In the genomic region with DNA sequence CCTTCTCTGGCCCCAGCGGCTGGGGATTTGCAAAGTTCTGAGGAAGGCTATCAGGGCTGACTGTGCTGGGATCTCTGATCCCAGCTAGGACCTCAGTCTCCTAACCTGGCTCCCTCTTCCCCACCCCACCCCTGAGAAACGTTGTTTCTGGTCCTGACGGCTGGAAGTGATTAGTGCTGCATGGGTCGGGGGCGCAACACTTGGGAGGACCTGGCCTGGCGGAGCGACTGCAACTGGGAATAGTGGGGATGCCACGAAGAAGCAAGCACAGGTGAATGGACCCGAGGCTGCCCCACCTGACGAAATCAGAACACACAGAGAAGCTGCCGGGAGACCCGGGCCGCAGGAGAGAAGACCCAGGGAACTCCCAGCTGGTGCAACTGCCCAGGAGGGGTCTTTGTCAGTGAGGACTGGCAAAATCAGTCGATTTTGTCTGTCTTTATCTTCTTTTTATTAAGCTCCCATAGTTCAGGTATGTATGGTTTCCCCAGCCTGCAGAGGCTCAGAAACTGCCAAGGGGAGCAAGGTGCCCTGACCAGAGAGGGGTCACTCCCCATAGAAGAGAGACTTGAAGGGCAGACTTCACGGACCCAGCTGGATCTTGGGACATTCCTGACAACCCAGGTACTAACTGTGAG, we compare ENCODE assay signal across 2 cellular contexts.
TF ChIP-seq lines count a peak whose summit lies in the region.

No MANE protein-coding gene starts in this region.

TF ChIP-seq in GM12878, 131 proteins besides CTCF, POLR2A, EP300 and RAD21:
- TF ChIP-seq STAT3 (IDR thresholded peaks at IDR 0.05; ENCODE audit: low read depth, low read length) = no peak
- TF ChIP-seq EZH2 (IDR thresholded peaks at IDR 0.05; ENCODE audit: borderline replicate concordance, control insufficient read depth, low read depth, low read length) = 0 out of 2 replicates have a peak, but pooled peaks have one; percentile 78
- TF ChIP-seq IRF4 (IDR thresholded peaks at IDR 0.05; ENCODE audit: low read depth, low read length) = no peak
- no peak for TF ChIP-seq CHD4 (IDR thresholded peaks at IDR 0.05)
- TF ChIP-seq CREB1 (IDR thresholded peaks at IDR 0.05; ENCODE audit: low read depth) = no peak
- no peak for TF ChIP-seq FOXM1 (IDR thresholded peaks at IDR 0.05; ENCODE audit: low read depth, low read length)

TF ChIP-seq in HEK293T, 16 proteins besides CTCF, POLR2A, EP300 and RAD21:
- TF ChIP-seq BHLHE40 (IDR thresholded peaks at IDR 0.05; ENCODE audit: borderline replicate concordance) = no peak
- TF ChIP-seq SP1 (IDR thresholded peaks at IDR 0.05) = no peak
- TF ChIP-seq FOXK2 (IDR thresholded peaks at IDR 0.05) = no peak
- TF ChIP-seq FOXA1 (IDR thresholded peaks at IDR 0.05) = no peak
- TF ChIP-seq NFRKB (IDR thresholded peaks at IDR 0.05) = no peak
- TF ChIP-seq TARDBP (IDR thresholded peaks at IDR 0.05) = no peak
- TF ChIP-seq LEF1 (IDR thresholded peaks at IDR 0.05; ENCODE audit: borderline replicate concordance) = no peak
- no peak for TF ChIP-seq HDGF (IDR thresholded peaks at IDR 0.05; ENCODE audit: borderline replicate concordance)
- TF ChIP-seq CTBP1 (IDR thresholded peaks at IDR 0.05; ENCODE audit: borderline replicate concordance) = no peak
- TF ChIP-seq ELF4 (IDR thresholded peaks at IDR 0.05) = no peak
- TF ChIP-seq ZNF384 (IDR thresholded peaks at IDR 0.05) = no peak
- TF ChIP-seq, protein P1, sequence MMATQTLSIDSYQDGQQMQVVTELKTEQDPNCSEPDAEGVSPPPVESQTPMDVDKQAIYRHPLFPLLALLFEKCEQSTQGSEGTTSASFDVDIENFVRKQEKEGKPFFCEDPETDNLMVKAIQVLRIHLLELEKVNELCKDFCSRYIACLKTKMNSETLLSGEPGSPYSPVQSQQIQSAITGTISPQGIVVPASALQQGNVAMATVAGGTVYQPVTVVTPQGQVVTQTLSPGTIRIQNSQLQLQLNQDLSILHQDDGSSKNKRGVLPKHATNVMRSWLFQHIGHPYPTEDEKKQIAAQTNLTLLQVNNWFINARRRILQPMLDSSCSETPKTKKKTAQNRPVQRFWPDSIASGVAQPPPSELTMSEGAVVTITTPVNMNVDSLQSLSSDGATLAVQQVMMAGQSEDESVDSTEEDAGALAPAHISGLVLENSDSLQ (IDR thresholded peaks at IDR 0.05) = no peak
- TF ChIP-seq FOXM1 (IDR thresholded peaks at IDR 0.05; ENCODE audit: borderline replicate concordance) = no peak
- TF ChIP-seq SUZ12 (IDR thresholded peaks at IDR 0.05) = no peak
- TF ChIP-seq L3MBTL2 (conservative IDR thresholded peaks at IDR 0.05) = no peak
- TF ChIP-seq ARNT (IDR thresholded peaks at IDR 0.05) = no peak
